ENCODE assay signal across 8 cellular contexts in genomic region chr2:196263181-196263747, GRCh38.
A peak's percentile ranks its signal among the peaks of the same experiment; 100 is the strongest.
DNase-seq lines count a peak whose midpoint lies in the region; ATAC-seq, FAIRE-seq and TF ChIP-seq lines count a peak whose summit lies in the region.

No MANE protein-coding gene starts in this region.

- H3K4me1 Mint-ChIP-seq in type B pancreatic cell (ENCODE audit: unreplicated experiment) = peaks cover 25% of the 10 kb centered on the region

- H3K9me3 Mint-ChIP-seq in type B pancreatic cell = no peaks in the 10 kb centered on the region

- no peaks in the 10 kb centered on the region for H3K27me3 ChIP-seq in heart right ventricle

- 60 to 63% methylated on average over 8 of the region's 8 CpGs for WGBS in heart right ventricle, 2 donors

- peak overlapping the region in 4 of 10 donors; percentile 2 to 84 (median 30) for H3K27ac ChIP-seq in heart right ventricle

- ATAC-seq in GM21786 (IDR thresholded peaks at IDR 0.05; ENCODE audit: unreplicated experiment) (peak; percentile 94), heart right ventricle (peak; percentile 53 to 88 (median 70))

- peaks cover 0 to 72% (median 0%) of the 10 kb centered on the region in 9 donors for H3K36me3 ChIP-seq in heart right ventricle

- TF ChIP-seq CTCF in heart right ventricle (IDR thresholded peaks at IDR 0.05) (no peak), type B pancreatic cell (conservative IDR thresholded peaks at IDR 0.05) (no peak)

- peak overlapping the region; percentile 29 for H3K4me3 Mint-ChIP-seq in type B pancreatic cell

- no peak for DNase-seq in GM12892 (ENCODE audit: insufficient read length)
- DNase-seq in Kasumi-1 (lab: John Stamatoyannopoulos, UW) = peak; percentile 98
- peak; percentile 29 to 36 for DNase-seq in activated CD4-positive, alpha-beta T cell treated with anti-CD3 and anti-CD28 coated beads, Interleukin-2, amount 50 U/mL, for 4 hours
- DNase-seq in heart right ventricle = no peak
- no peak for DNase-seq in type B pancreatic cell (ENCODE audit: extremely low spot score, unreplicated experiment)
- no peak for DNase-seq in NCI-H2081 treated with DMSO at 0.1 percent for 48 hours (lab: John Stamatoyannopoulos, UW)
- DNase-seq in amniotic stem cell (lab: John Stamatoyannopoulos, UW) = no peak

- H3K4me1 ChIP-seq in heart right ventricle = peaks cover 0 to 67% (median 17%) of the 10 kb centered on the region in 9 donors

- intact Hi-C loops in heart right ventricle (cut with DNase I) = no loop called here

- H3K36me3 Mint-ChIP-seq in type B pancreatic cell = no peaks in the 10 kb centered on the region

- H3K9me3 ChIP-seq in heart right ventricle = no peaks in the 10 kb centered on the region

- TF ChIP-seq POLR2A in GM12892 (IDR thresholded peaks at IDR 0.05; ENCODE audit: low read depth, low read length) = no peak

- H3K27me3 Mint-ChIP-seq in type B pancreatic cell = no peaks in the 10 kb centered on the region

- H3K27ac Mint-ChIP-seq in type B pancreatic cell = peak overlapping the region; percentile 62

- FAIRE-seq in GM12892 (lab: Jason Lieb, UNC) = peak; percentile 87

- no peak overlapping the region for H3K4me3 ChIP-seq in heart right ventricle

Comparison
In these comparisons a context has a peak if more than half of its experiments do, and no peak if none do; other contexts are left out.
1. DNase-seq: peak in Kasumi-1 (2 of 2) and activated CD4-positive, alpha-beta T cell treated with anti-CD3 and anti-CD28 coated beads, Interleukin-2, amount 50 U/mL, for 4 hours (2 of 2); none in GM12892 (single experiment), heart right ventricle (0 of 2), type B pancreatic cell (single experiment), NCI-H2081 treated with DMSO at 0.1 percent for 48 hours (single experiment) and amniotic stem cell (single experiment).